Comparison of ENCODE assay signal across 8 cellular contexts in genomic region chr10:60139798-60140566, GRCh38.
DNase-seq lines count a peak whose midpoint lies in the region; ATAC-seq and TF ChIP-seq lines count a peak whose summit lies in the region.
"Had no signal": no experiment of that assay in that cellular context is flagged by ENCODE, and none has a peak within 500 bp of the region (broad histone marks: within the 10 kb centered on the region; RNA-seq: fewer than 3 reads in every experiment).

No MANE protein-coding gene starts in this region.

- peaks cover 6% of the 10 kb centered on the region for H3K79me2 ChIP-seq in smooth muscle cell (ENCODE audit: low read depth)

- peaks cover 16% of the 10 kb centered on the region for H3F3A ChIP-seq in smooth muscle cell (ENCODE audit: low read depth)

- H3K9me3 ChIP-seq in iPS-15b (ENCODE audit: control insufficient read depth, insufficient read depth, low read length) = no peaks in the 10 kb centered on the region
- no peaks in the 10 kb centered on the region for H3K9me3 ChIP-seq in smooth muscle cell (replicated peaks; ENCODE audit: low read depth)

- H3K4me3 Mint-ChIP-seq in WTC11 = no peak overlapping the region

- peak overlapping the region; percentile 64 for H3K4me2 ChIP-seq in smooth muscle cell

- no peaks in the 10 kb centered on the region for H3K9me3 Mint-ChIP-seq in WTC11

- H3K9ac ChIP-seq in iPS-15b (ENCODE audit: low read depth, low read length) (peak overlapping the region; percentile 55), smooth muscle cell (ENCODE audit: low read depth) (peak overlapping the region; percentile 79)

- no peaks in the 10 kb centered on the region for H3K27me3 ChIP-seq in iPS-15b (ENCODE audit: control insufficient read depth, insufficient read depth, low read length)
- no peaks in the 10 kb centered on the region for H3K27me3 ChIP-seq in smooth muscle cell (ENCODE audit: low read depth)

- no peaks in the 10 kb centered on the region for H3K27me3 Mint-ChIP-seq in WTC11 (ENCODE audit: low read depth)

- ATAC-seq in WTC11 (peak; percentile 6), HG03457 (IDR thresholded peaks at IDR 0.05; ENCODE audit: unreplicated experiment) (no peak)
- ATAC-seq: activated CD4-positive, CD25-positive, alpha-beta regulatory T cell treated with anti-CD3 and anti-CD28 coated beads, Interleukin-2, amount 50 U/mL, for 24 hours had no signal

- H3K4me1 ChIP-seq in iPS-15b (ENCODE audit: control insufficient read depth, insufficient read depth, low read length) = peaks cover 7% of the 10 kb centered on the region
- H3K4me1 ChIP-seq in smooth muscle cell (ENCODE audit: low read depth) = peaks cover 18% of the 10 kb centered on the region

- under 1% methylated on average over 8 of the region's 8 CpGs for WGBS in smooth muscle cell (ENCODE audit: low lambda C conversion rate)

- H3K4me1 Mint-ChIP-seq in WTC11 = peaks cover 18% of the 10 kb centered on the region

- no peak overlapping the region for H3K27ac Mint-ChIP-seq in WTC11

- TF ChIP-seq CTCF in WTC11 (IDR thresholded peaks at IDR 0.05) = no peak
- TF ChIP-seq CTCF in smooth muscle cell (IDR thresholded peaks at IDR 0.05; ENCODE audit: borderline replicate concordance, insufficient read depth, poor library complexity, severe bottlenecking) = no peak

- POLR2A ChIA-PET in WTC11 (lab: Charles Lee) = interaction anchor here (0.6 to 1.5 kb wide), 4 partner anchors 15 to 935 kb away, joined by 3 to 4 read pairs (median 3); partner anchors contain the start of gene CCDC6

- no peaks in the 10 kb centered on the region for H4K20me1 ChIP-seq in smooth muscle cell (ENCODE audit: low read depth)

- H2AFZ ChIP-seq in smooth muscle cell (ENCODE audit: low read depth) = no peak overlapping the region

- peaks cover 8% of the 10 kb centered on the region; the same call in 1 of the 2 replicates for H3K36me3 Mint-ChIP-seq in WTC11

- H3K36me3 ChIP-seq in iPS-15b (ENCODE audit: control insufficient read depth, insufficient read depth, low read length) (no peaks in the 10 kb centered on the region), smooth muscle cell (ENCODE audit: low read depth) (no peaks in the 10 kb centered on the region)

- H3K27ac ChIP-seq in smooth muscle cell (ENCODE audit: low read depth) = peak overlapping the region; percentile 91

- CTCF ChIA-PET in WTC11 (lab: Charles Lee) = interaction anchor here (0.7 to 2.5 kb wide), 5 partner anchors 25 to 309 kb away, joined by 3 to 15 read pairs (median 3); no protein-coding TSS in a partner anchor

- H3K4me3 ChIP-seq in iPS-15b (ENCODE audit: low read depth, low read length) (peak overlapping the region; percentile 41), smooth muscle cell (peak overlapping the region; percentile 46)

- DNase-seq in H4 (ENCODE audit: low spot score) (peak; percentile 83), WTC11 (ENCODE audit: low spot score) (no peak), smooth muscle cell (lab: John Stamatoyannopoulos, UW; ENCODE audit: unreplicated experiment) (no peak), NCI-H524 (lab: John Stamatoyannopoulos, UW) (no peak), GM19238 (ENCODE audit: insufficient read length, low spot score) (no peak)

TF ChIP-seq in WTC11, 78 proteins besides CTCF, POLR2A, EP300 and RAD21:
- TF ChIP-seq TP53 (CRISPR knock-in tag; IDR thresholded peaks at IDR 0.05) = no peak
- TF ChIP-seq ZNF138 (CRISPR knock-in tag; conservative IDR thresholded peaks at IDR 0.05) = no peak
- TF ChIP-seq ZNF512 (CRISPR knock-in tag; IDR thresholded peaks at IDR 0.05; ENCODE audit: borderline replicate concordance) = no peak
- no peak for TF ChIP-seq ARID4B (CRISPR knock-in tag; IDR thresholded peaks at IDR 0.05; ENCODE audit: borderline replicate concordance)
- TF ChIP-seq FOXP1 (CRISPR knock-in tag; IDR thresholded peaks at IDR 0.05; ENCODE audit: borderline replicate concordance) = no peak
- TF ChIP-seq GABPB1 (CRISPR knock-in tag; IDR thresholded peaks at IDR 0.05) = no peak
- TF ChIP-seq ZNF425 (CRISPR knock-in tag; conservative IDR thresholded peaks at IDR 0.05) = no peak
- TF ChIP-seq PRRX2 (CRISPR knock-in tag; IDR thresholded peaks at IDR 0.05) = no peak
- no peak for TF ChIP-seq GTF2I (CRISPR knock-in tag; conservative IDR thresholded peaks at IDR 0.05)
- no peak for TF ChIP-seq JUN (CRISPR knock-in tag; IDR thresholded peaks at IDR 0.05)
- TF ChIP-seq TEAD1 (CRISPR knock-in tag; IDR thresholded peaks at IDR 0.05) = no peak
- TF ChIP-seq ZNF121 (CRISPR knock-in tag; IDR thresholded peaks at IDR 0.05) = no peak
- TF ChIP-seq ELF4 (CRISPR knock-in tag; IDR thresholded peaks at IDR 0.05; ENCODE audit: low read depth) = no peak
- TF ChIP-seq, protein P1, sequence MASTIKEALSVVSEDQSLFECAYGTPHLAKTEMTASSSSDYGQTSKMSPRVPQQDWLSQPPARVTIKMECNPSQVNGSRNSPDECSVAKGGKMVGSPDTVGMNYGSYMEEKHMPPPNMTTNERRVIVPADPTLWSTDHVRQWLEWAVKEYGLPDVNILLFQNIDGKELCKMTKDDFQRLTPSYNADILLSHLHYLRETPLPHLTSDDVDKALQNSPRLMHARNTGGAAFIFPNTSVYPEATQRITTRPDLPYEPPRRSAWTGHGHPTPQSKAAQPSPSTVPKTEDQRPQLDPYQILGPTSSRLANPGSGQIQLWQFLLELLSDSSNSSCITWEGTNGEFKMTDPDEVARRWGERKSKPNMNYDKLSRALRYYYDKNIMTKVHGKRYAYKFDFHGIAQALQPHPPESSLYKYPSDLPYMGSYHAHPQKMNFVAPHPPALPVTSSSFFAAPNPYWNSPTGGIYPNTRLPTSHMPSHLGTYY (CRISPR knock-in tag; IDR thresholded peaks at IDR 0.05) = no peak
- no peak for TF ChIP-seq ZNF671 (CRISPR knock-in tag; IDR thresholded peaks at IDR 0.05)
- TF ChIP-seq ZNF263 (CRISPR knock-in tag; IDR thresholded peaks at IDR 0.05; ENCODE audit: low read depth) = no peak
- TF ChIP-seq EMX1 (CRISPR knock-in tag; IDR thresholded peaks at IDR 0.05) = no peak
